ENCODE assay signal across 8 cellular contexts in genomic region chr17:41919840-41920579, GRCh38. TPM values are rescaled to one million over a fixed set of nuclear protein-coding genes. Genes with fewer than 3 reads are reported as not detected.
DNase-seq lines count a peak whose midpoint lies in the region; ATAC-seq, FAIRE-seq and TF ChIP-seq lines count a peak whose summit lies in the region.

No MANE protein-coding gene starts in this region.

- H3K4me3 Mint-ChIP-seq in Caco-2 (ENCODE audit: unreplicated experiment) (peak overlapping the region; percentile 94), neural progenitor cell (peak overlapping the region; percentile 92)

- no peak overlapping the region for H3K23ac ChIP-seq in H1 (ENCODE audit: insufficient read length)

- H2BK5ac ChIP-seq in H1 (ENCODE audit: low read depth, low read length): peak overlapping the region; percentile 98

- H3K4me1 Mint-ChIP-seq in Caco-2 (ENCODE audit: low read depth, unreplicated experiment) (peaks cover 20% of the 10 kb centered on the region), neural progenitor cell (peaks cover 39% of the 10 kb centered on the region)

- H3K27me3 ChIP-seq in Caco-2 (replicated peaks; ENCODE audit: control insufficient read depth, insufficient read depth, low read length) (no peaks in the 10 kb centered on the region; the same call in 1 of the 2 replicates), H1 (replicated peaks in 1 of 4; ENCODE audit: control insufficient read depth in 3 of 4, extremely low read depth in 1 of 4, insufficient read depth in 3 of 4, low read length in 3 of 4) (no peaks in the 10 kb centered on the region), neural progenitor cell (no peaks in the 10 kb centered on the region)

- TF ChIP-seq CTCF in Caco-2 (IDR thresholded peaks at IDR 0.05; ENCODE audit: insufficient read depth in 1 of 2, low read depth in 1 of 2, low read length in 1 of 2, severe bottlenecking in 1 of 2, unreplicated experiment in 1 of 2) (no peak), H1 (IDR thresholded peaks at IDR 0.05; ENCODE audit: control extremely low read depth in 1 of 3, insufficient read depth in 1 of 3, low read depth in 1 of 3, low read length in 3 of 3) (no peak), neural progenitor cell (IDR thresholded peaks at IDR 0.05) (no peak)

- H3K14ac ChIP-seq in H1 (ENCODE audit: insufficient read length): no peak overlapping the region

- H3K9ac ChIP-seq in H1 (replicated peaks in 1 of 4; ENCODE audit: extremely low read depth in 1 of 4, low read depth in 3 of 4, low read length in 3 of 4) (peak overlapping the region in 3 of 4 experiments; percentile 34 to 75 (median 67); a peak in 5 of 7 replicates), neural progenitor cell (no peak overlapping the region)

- H3K4me3 ChIP-seq in Caco-2 (ENCODE audit: low read depth, low read length) (peak overlapping the region; percentile 66), H1 (ENCODE audit: extremely low read depth in 1 of 4, insufficient read depth in 2 of 4, low read depth in 3 of 4, low read length in 4 of 4) (peak overlapping the region; percentile 59 to 99 (median 86); a peak in 7 of 8 replicates), neural progenitor cell (peak overlapping the region; percentile 94)

- H3K27ac ChIP-seq in H1 (ENCODE audit: low read depth, low read length): peak overlapping the region; percentile 62; the same call in 1 of the 2 replicates
- peak overlapping the region; percentile 87 for H3K27ac ChIP-seq in neural progenitor cell

- H3F3A ChIP-seq in neural progenitor cell (ENCODE audit: low read depth): peaks cover 22% of the 10 kb centered on the region

- peaks cover 14% of the 10 kb centered on the region for H3K23me2 ChIP-seq in H1 (ENCODE audit: low read depth, low read length)

- no TSS peak for BruUV-seq in Caco-2 (replicated peaks; lab: Mats Ljungman, UMichigan)

- H3K27me3 Mint-ChIP-seq in Caco-2 (ENCODE audit: insufficient read depth, unreplicated experiment) (no peaks in the 10 kb centered on the region), neural progenitor cell (ENCODE audit: insufficient read depth, low read depth) (no peaks in the 10 kb centered on the region)

- H2BK15ac ChIP-seq in H1 (ENCODE audit: low read length): peak overlapping the region; percentile 65; the same call in 1 of the 2 replicates

- H3K4me1 ChIP-seq in Caco-2: peaks cover 32% of the 10 kb centered on the region
- H3K4me1 ChIP-seq in H1 (replicated peaks in 1 of 4; ENCODE audit: control insufficient read depth in 3 of 4, insufficient read depth in 4 of 4, low read length in 3 of 4): peaks cover 13 to 29% (median 22%) of the 10 kb centered on the region in 4 experiments
- H3K4me1 ChIP-seq in neural progenitor cell: peaks cover 35% of the 10 kb centered on the region

- H2BK12ac ChIP-seq in H1 (ENCODE audit: low read depth, low read length): peak overlapping the region; percentile 91

- H3K36me3 ChIP-seq in Caco-2 (ENCODE audit: control insufficient read depth, insufficient read depth, low read length): no peaks in the 10 kb centered on the region
- no peaks in the 10 kb centered on the region for H3K36me3 ChIP-seq in H1 (ENCODE audit: control insufficient read depth in 2 of 4, insufficient read depth in 4 of 4, low read length in 3 of 4)
- H3K36me3 ChIP-seq in neural progenitor cell: no peaks in the 10 kb centered on the region

- H3K56ac ChIP-seq in H1 (replicated peaks; ENCODE audit: insufficient read length, low read depth, low read length): no peak overlapping the region

- ATAC-seq in GM19455 (IDR thresholded peaks at IDR 0.05; ENCODE audit: unreplicated experiment) (no peak), HG02884 (IDR thresholded peaks at IDR 0.05; ENCODE audit: unreplicated experiment) (no peak), HG03025 (IDR thresholded peaks at IDR 0.05; ENCODE audit: low FRiP score, unreplicated experiment) (no peak), GM18511 (IDR thresholded peaks at IDR 0.05; ENCODE audit: unreplicated experiment) (no peak)

- peak overlapping the region; percentile 91 for H2BK20ac ChIP-seq in H1 (ENCODE audit: low read length)

- peak; percentile 38 to 45 for DNase-seq in Caco-2
- peak; percentile 55 for DNase-seq in NCI-H82 (lab: John Stamatoyannopoulos, UW)
- peak in 1 of 2 experiments; percentile 59 for DNase-seq in H1 (ENCODE audit: low read depth in 1 of 2, low spot score in 2 of 2)
- no peak for DNase-seq in neural progenitor cell (ENCODE audit: low spot score)

- peaks cover 18 to 37% of the 10 kb centered on the region in 2 experiments for H3K79me2 ChIP-seq in H1 (ENCODE audit: control insufficient read depth in 1 of 2, insufficient read depth in 2 of 2, low read length in 2 of 2)
- peaks cover 38% of the 10 kb centered on the region for H3K79me2 ChIP-seq in neural progenitor cell (ENCODE audit: low read depth)

- TF ChIP-seq EP300 in H1 (IDR thresholded peaks at IDR 0.05; ENCODE audit: borderline replicate concordance in 1 of 2, low read depth in 2 of 2, low read length in 2 of 2): no peak

- peak overlapping the region; percentile 69 for H3K4ac ChIP-seq in H1 (replicated peaks; ENCODE audit: insufficient read length, low read depth, low read length)

- 0 out of 2 replicates have a peak overlapping the region, but pooled peaks have one; percentile 72 for H4K8ac ChIP-seq in H1 (ENCODE audit: extremely low read depth, insufficient read depth, low read length)

- H3K27ac Mint-ChIP-seq in Caco-2 (ENCODE audit: unreplicated experiment): peak overlapping the region; percentile 79
- H3K27ac Mint-ChIP-seq in neural progenitor cell: peak overlapping the region; percentile 62

- TF ChIP-seq POLR2A in H1 (IDR thresholded peaks at IDR 0.05; ENCODE audit: control extremely low read depth in 1 of 2, low read depth in 2 of 2, low read length in 2 of 2): no peak

- H3K9me3 Mint-ChIP-seq in Caco-2 (ENCODE audit: unreplicated experiment) (no peaks in the 10 kb centered on the region), neural progenitor cell (no peaks in the 10 kb centered on the region)

- H4K20me1 ChIP-seq in H1 (replicated peaks in 1 of 2; ENCODE audit: control insufficient read depth in 1 of 2, insufficient read depth in 2 of 2, low read length in 2 of 2) (peaks cover 14 to 22% of the 10 kb centered on the region in 2 experiments), neural progenitor cell (ENCODE audit: low read depth) (peaks cover 32% of the 10 kb centered on the region)

- H3K4me2 ChIP-seq in H1 (ENCODE audit: insufficient read depth in 1 of 2, low read depth in 2 of 2, low read length in 2 of 2) (peak overlapping the region; percentile 97 to 98), neural progenitor cell (peak overlapping the region; percentile 76)

- peak overlapping the region; percentile 14 for H4K5ac ChIP-seq in H1 (ENCODE audit: insufficient read length, low read depth, low read length)

- H2AK5ac ChIP-seq in H1 (ENCODE audit: low read depth, low read length): peak overlapping the region; percentile 84; the same call in 1 of the 2 replicates

- peaks cover 8% of the 10 kb centered on the region for H3K79me1 ChIP-seq in H1 (ENCODE audit: low read depth, low read length)

- H3K36me3 Mint-ChIP-seq in Caco-2 (ENCODE audit: insufficient read depth, unreplicated experiment) (peaks cover 40% of the 10 kb centered on the region), neural progenitor cell (peaks cover 1% of the 10 kb centered on the region)

- H3K18ac ChIP-seq in H1 (ENCODE audit: extremely low read depth, low read length): peak overlapping the region; percentile 26; the same call in 1 of the 2 replicates

- H2AFZ ChIP-seq in H1 (ENCODE audit: low read length): peak overlapping the region; percentile 68; the same call in 1 of the 2 replicates
- peak overlapping the region; percentile 17 for H2AFZ ChIP-seq in neural progenitor cell (replicated peaks)

- 71% methylated on average over 7 of the region's 7 CpGs; no CpG with 5 or more reads in 1 of the 2 experiments for WGBS in H1 (ENCODE audit: extremely low coverage in 1 of 2, insufficient coverage in 1 of 2, insufficient read length in 1 of 2, insufficient replicate concordance in 2 of 2, low coverage in 1 of 2, low lambda C conversion rate in 2 of 2, missing lambda C conversion rate in 1 of 2), 2 experiments

- POLR2A ChIA-PET in Caco-2 (lab: Charles Lee) (interaction anchor here (1.0 to 2.8 kb wide), 2 partner anchors 10 to 12 kb away, joined by 3 to 31 read pairs; partner anchors contain the start of gene ODAD4), H1 (lab: Charles Lee; ENCODE audit: partially characterized antibody) (interaction anchor here (1.2 to 8.2 kb wide), 11 partner anchors 10 to 107 kb away, joined by 3 to 67 read pairs (median 5); partner anchors contain the start of genes CNP, DNAJC7, FKBP10 and ODAD4)

- no peak for TF ChIP-seq RAD21 in H1 (IDR thresholded peaks at IDR 0.05 in 1 of 2, conservative IDR thresholded peaks at IDR 0.05 in 1 of 2; ENCODE audit: low read depth in 2 of 2, low read length in 2 of 2)

- H2BK120ac ChIP-seq in H1 (replicated peaks; ENCODE audit: low read depth, low read length): no peak overlapping the region

- H4K91ac ChIP-seq in H1 (replicated peaks; ENCODE audit: insufficient read length, low read length): peak overlapping the region; percentile 80

- CTCF ChIA-PET in Caco-2 (lab: Charles Lee): interaction anchor here (0.7 to 3.6 kb wide), 3 partner anchors 10 to 40 kb away, joined by 3 to 28 read pairs (median 7); partner anchors contain the start of gene ODAD4
- CTCF ChIA-PET in H1 (lab: Charles Lee; ENCODE audit: partially characterized antibody): interaction anchor here (2.5 to 16.0 kb wide), 2 partner anchors 10 to 42 kb away, joined by 8 to 205 read pairs; partner anchors contain the start of genes CNP and ODAD4

- intact Hi-C loops in Caco-2 (cut with micrococcal nuclease; ENCODE audit: unreplicated experiment): loop anchor here (1.0 to 2.0 kb wide), 3 partner anchors 10 to 99 kb away; partner anchors contain the start of genes CNP and ODAD4

- FAIRE-seq in H1 (lab: Jason Lieb, UNC): no peak

- H3K9me3 ChIP-seq in Caco-2 (no peaks in the 10 kb centered on the region), H1 (ENCODE audit: insufficient read depth in 2 of 2, low read depth in 1 of 2, low read length in 1 of 2) (no peaks in the 10 kb centered on the region), neural progenitor cell (ENCODE audit: low read depth) (no peaks in the 10 kb centered on the region)

RNA-seq across cellular contexts. Expression of gene ACLY, which starts 1.3 kb away (rescaled TPM):
- 246 and 252 TPM in 2 replicates for total RNA-seq in Caco-2 (2022)
- 388 and 393 TPM in 2 replicates for total RNA-seq in H1 (2021; fragmentation: NEBNext Ultra II Directional; extraction: Animal tissue kit (Norgen Biotek cat#: 25700))
- 167 and 238 TPM in 2 replicates for polyA plus RNA-seq in H1 (2011; rRNA removed)
- 218 TPM for polyA plus RNA-seq in H1 (2011; cell fraction: cytosol; rRNA removed)
- 329 TPM for polyA plus RNA-seq in H1 (2011; cell fraction: nucleus; rRNA removed)
- 230 to 256 TPM (median 237 TPM) in 4 replicates for polyA plus RNA-seq in H1 (2012, experiment 1 of 2)
- polyA plus RNA-seq in H1 (2012, experiment 2 of 2): 78.0 TPM
- polyA plus RNA-seq in H1 (2013, experiment 1 of 2): 179 TPM
- 170 TPM for polyA plus RNA-seq in H1 (2013, experiment 2 of 2)
- 586 and 598 TPM in 2 replicates for polyA minus RNA-seq in H1 (2011; rRNA and poly(A)+ RNA removed)
- 393 TPM for polyA minus RNA-seq in H1 (2011; cell fraction: cytosol; rRNA and poly(A)+ RNA removed)
- 179 TPM for polyA minus RNA-seq in H1 (2011; cell fraction: nucleus; rRNA and poly(A)+ RNA removed)
- total RNA-seq in neural progenitor cell (ENCODE audit: low replicate concordance): 221 and 273 TPM in 2 replicates

RNA-seq across cellular contexts. Expression of gene ODAD4, which starts 10.4 kb away (rescaled TPM):
- 0.98 and 1.3 TPM in 2 replicates for total RNA-seq in Caco-2 (2022)
- total RNA-seq in H1 (2021; fragmentation: NEBNext Ultra II Directional; extraction: Animal tissue kit (Norgen Biotek cat#: 25700)): 1.3 TPM in 2 replicates
- 0.41 and 0.48 TPM in 2 replicates for polyA plus RNA-seq in H1 (2011; rRNA removed)
- polyA plus RNA-seq in H1 (2011; cell fraction: cytosol; rRNA removed): 1.2 TPM
- polyA plus RNA-seq in H1 (2011; cell fraction: nucleus; rRNA removed): 1.1 TPM
- 1.3 to 1.6 TPM (median 1.5 TPM) in 4 replicates for polyA plus RNA-seq in H1 (2012, experiment 1 of 2)
- polyA plus RNA-seq in H1 (2012, experiment 2 of 2): 0.42 TPM
- polyA plus RNA-seq in H1 (2013, experiment 1 of 2): 1.1 TPM
- polyA plus RNA-seq in H1 (2013, experiment 2 of 2): 0.87 TPM
- 1.5 and 2.0 TPM in 2 replicates for polyA minus RNA-seq in H1 (2011; rRNA and poly(A)+ RNA removed)
- 0.95 TPM for polyA minus RNA-seq in H1 (2011; cell fraction: cytosol; rRNA and poly(A)+ RNA removed)
- polyA minus RNA-seq in H1 (2011; cell fraction: nucleus; rRNA and poly(A)+ RNA removed): 2.6 TPM
- 4.1 and 4.6 TPM in 2 replicates for total RNA-seq in neural progenitor cell (ENCODE audit: low replicate concordance)

RNA-seq across cellular contexts. Expression of gene CNP, which starts 46.6 kb away (rescaled TPM):
- total RNA-seq in Caco-2 (2022) (90.1 and 94.5 TPM in 2 replicates), neural progenitor cell (ENCODE audit: low replicate concordance) (38.6 and 70.3 TPM in 2 replicates)
- total RNA-seq in H1 (2021; fragmentation: NEBNext Ultra II Directional; extraction: Animal tissue kit (Norgen Biotek cat#: 25700)): 60.6 and 64.2 TPM in 2 replicates
- 21.9 and 43.3 TPM in 2 replicates for polyA plus RNA-seq in H1 (2011; rRNA removed)
- 31.8 TPM for polyA plus RNA-seq in H1 (2011; cell fraction: cytosol; rRNA removed)
- 43.7 TPM for polyA plus RNA-seq in H1 (2011; cell fraction: nucleus; rRNA removed)
- polyA plus RNA-seq in H1 (2012, experiment 1 of 2): 33.1 to 53.1 TPM (median 45.5 TPM) in 4 replicates
- polyA plus RNA-seq in H1 (2012, experiment 2 of 2): 41.2 TPM
- 29.7 TPM for polyA plus RNA-seq in H1 (2013, experiment 1 of 2)
- 28.7 TPM for polyA plus RNA-seq in H1 (2013, experiment 2 of 2)
- polyA minus RNA-seq in H1 (2011; rRNA and poly(A)+ RNA removed): 77.8 and 84.7 TPM in 2 replicates
- 41.2 TPM for polyA minus RNA-seq in H1 (2011; cell fraction: cytosol; rRNA and poly(A)+ RNA removed)
- 33.4 TPM for polyA minus RNA-seq in H1 (2011; cell fraction: nucleus; rRNA and poly(A)+ RNA removed)

RNA-seq across cellular contexts. Expression of gene KLHL11, which starts 54.8 kb away (rescaled TPM):
- total RNA-seq in Caco-2 (2022) (20.3 and 22.2 TPM in 2 replicates), neural progenitor cell (ENCODE audit: low replicate concordance) (28.5 and 33.3 TPM in 2 replicates)
- total RNA-seq in H1 (2021; fragmentation: NEBNext Ultra II Directional; extraction: Animal tissue kit (Norgen Biotek cat#: 25700)): 12.8 and 13.7 TPM in 2 replicates
- 3.4 and 4.2 TPM in 2 replicates for polyA plus RNA-seq in H1 (2011; rRNA removed)
- 5.6 TPM for polyA plus RNA-seq in H1 (2011; cell fraction: cytosol; rRNA removed)
- 3.2 TPM for polyA plus RNA-seq in H1 (2011; cell fraction: nucleus; rRNA removed)
- polyA plus RNA-seq in H1 (2012, experiment 1 of 2): 2.6 to 3.0 TPM (median 2.9 TPM) in 4 replicates
- 0.22 TPM for polyA plus RNA-seq in H1 (2012, experiment 2 of 2)
- 4.0 TPM for polyA plus RNA-seq in H1 (2013, experiment 1 of 2)
- 3.7 TPM for polyA plus RNA-seq in H1 (2013, experiment 2 of 2)
- polyA minus RNA-seq in H1 (2011; rRNA and poly(A)+ RNA removed): 32.4 and 39.9 TPM in 2 replicates
- polyA minus RNA-seq in H1 (2011; cell fraction: cytosol; rRNA and poly(A)+ RNA removed): 16.1 TPM
- 13.4 TPM for polyA minus RNA-seq in H1 (2011; cell fraction: nucleus; rRNA and poly(A)+ RNA removed)
